In genomic region chr6:150994026-150994425, GRCh38 we compare ENCODE assay signal across 22 cellular contexts.
"Had no signal": no experiment of that assay in that cellular context is flagged by ENCODE, and none has a peak within 500 bp of the region (broad histone marks: within the 10 kb centered on the region; RNA-seq: fewer than 3 reads in every experiment).

No MANE protein-coding gene starts in this region.

- H3K27ac ChIP-seq: KMS-11, RWPE1 had no signal

- H3K9me3 ChIP-seq: SK-N-SH had no signal

- H3K9ac ChIP-seq: KMS-11, SK-N-SH had no signal

- DNase-seq: IMR-90, Kasumi-1, MM.1S, NCI-H1092 treated with DMSO at 0.1 percent for 48 hours, NCI-H1436, NCI-H187, NCI-H2029, NCI-H2081 treated with DMSO at 0.1 percent for 48 hours, NCI-H2171, NCI-H226, NCI-H446, NCI-H510A, NCI-H524 treated with DMSO at 0.1 percent for 48 hours, NCI-H69, NCI-H774, PC-3, SHP77, SK-N-SH, SW 1271 had no signal

- H3K4me2 ChIP-seq: KMS-11, SK-N-SH had no signal

- ATAC-seq: Panc1, PC-3 had no signal
